Comparison of ENCODE assay signal across 11 cellular contexts in the genomic region with DNA sequence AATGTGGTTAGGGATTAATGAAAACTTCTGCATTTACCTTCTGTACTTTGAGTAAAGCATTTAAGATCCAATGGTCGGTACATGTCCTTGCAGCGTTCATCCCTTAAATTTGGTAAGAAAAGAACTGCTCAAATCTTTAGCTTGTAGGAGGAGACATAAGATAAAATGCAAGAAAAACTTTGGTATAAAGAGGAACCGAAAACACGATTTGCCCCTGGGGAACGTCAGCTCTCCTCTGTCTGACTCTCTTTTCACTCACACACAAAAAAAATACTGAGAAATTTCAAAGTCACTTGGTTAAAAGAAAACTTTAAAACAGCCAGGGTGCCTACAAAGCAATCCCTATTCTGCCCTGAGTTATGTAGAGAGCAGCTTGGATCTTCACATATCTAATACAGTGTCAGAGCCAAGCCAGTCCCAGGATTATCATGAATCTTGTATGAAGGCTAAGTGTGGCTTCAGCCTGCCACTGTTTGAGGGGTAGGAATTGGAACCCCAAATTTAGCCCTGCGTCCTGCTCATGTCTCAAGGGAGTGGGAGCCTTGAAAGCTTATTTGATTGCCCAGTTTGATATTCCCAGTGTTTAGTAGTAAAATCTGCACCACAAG.
DNase-seq lines count a peak whose midpoint lies in the region; ATAC-seq, FAIRE-seq and TF ChIP-seq lines count a peak whose summit lies in the region.
"Had no signal": no experiment of that assay in that cellular context is flagged by ENCODE, and none has a peak within 500 bp of the region (broad histone marks: within the 10 kb centered on the region; RNA-seq: fewer than 3 reads in every experiment).

No MANE protein-coding gene starts in this region.

- in situ Hi-C loops in GM12878 (cut with MboI), result no loop called here

- H4K20me1 ChIP-seq in GM12878 (ENCODE audit: control insufficient read depth, insufficient read depth) (no peaks in the 10 kb centered on the region), smooth muscle cell (ENCODE audit: low read depth) (no peaks in the 10 kb centered on the region)

- peak overlapping the region; percentile 91 for H2AFZ ChIP-seq in GM12878 (ENCODE audit: control insufficient read depth, low read depth, low read length)
- H2AFZ ChIP-seq in smooth muscle cell (ENCODE audit: low read depth), result no peak overlapping the region
- H2AFZ ChIP-seq: parathyroid adenoma had no signal

- H3F3A ChIP-seq in smooth muscle cell (ENCODE audit: low read depth), result no peaks in the 10 kb centered on the region

- H3K27me3 Mint-ChIP-seq in stimulated activated naive CD8-positive, alpha-beta T cell treated with anti-CD3 and anti-CD28 coated beads, Interleukin-15, amount 100 ng/mL, for 72 hours, result peaks cover 17% of the 10 kb centered on the region

- H3K27ac Mint-ChIP-seq in stimulated activated naive CD8-positive, alpha-beta T cell treated with anti-CD3 and anti-CD28 coated beads, Interleukin-15, amount 100 ng/mL, for 72 hours, result no peak overlapping the region

- peak overlapping the region; percentile 73 for H3K9ac ChIP-seq in GM12878 (ENCODE audit: control insufficient read depth, insufficient read depth, low read length)
- H3K9ac ChIP-seq in smooth muscle cell (ENCODE audit: low read depth), result no peak overlapping the region
- H3K9ac ChIP-seq: parathyroid adenoma had no signal

- H3K9me3 ChIP-seq in GM12878 (replicated peaks; ENCODE audit: control insufficient read depth, insufficient read depth, low read length) (no peaks in the 10 kb centered on the region; the same call in 2 of the 3 replicates), smooth muscle cell (replicated peaks; ENCODE audit: low read depth) (no peaks in the 10 kb centered on the region)

- H3K27me3 ChIP-seq in GM12878 (replicated peaks in 1 of 2; ENCODE audit: control insufficient read depth in 2 of 2, insufficient read depth in 2 of 2, low read length in 1 of 2) (no peaks in the 10 kb centered on the region), smooth muscle cell (ENCODE audit: low read depth) (peaks cover 4% of the 10 kb centered on the region)

- H3K79me2 ChIP-seq in GM12878 (ENCODE audit: control insufficient read depth, insufficient read depth, low read length) (no peaks in the 10 kb centered on the region), smooth muscle cell (ENCODE audit: low read depth) (no peaks in the 10 kb centered on the region)
- H3K79me2 ChIP-seq: parathyroid adenoma had no signal

- no peak overlapping the region for H3K4me3 Mint-ChIP-seq in stimulated activated naive CD8-positive, alpha-beta T cell treated with anti-CD3 and anti-CD28 coated beads, Interleukin-15, amount 100 ng/mL, for 72 hours

- peaks cover 12% of the 10 kb centered on the region for H3K4me1 ChIP-seq in GM12878 (ENCODE audit: control insufficient read depth, insufficient read depth, low read length)
- H3K4me1 ChIP-seq in smooth muscle cell (ENCODE audit: low read depth), result no peaks in the 10 kb centered on the region
- H3K4me1 ChIP-seq: parathyroid adenoma had no signal

- intact Hi-C loops in GM12878 (cut with micrococcal nuclease; ENCODE audit: unreplicated experiment), result loop anchor here (5.0 to 10.0 kb wide), 2 partner anchors 222 to 251 kb away; a partner anchor contains a TSS

- CTCF ChIA-PET in GM12878 (lab: Yijun Ruan, JAX), result interaction anchor here (0.7 to 2.8 kb wide), 9 partner anchors 9 to 118 kb away, joined by 3 to 20 read pairs (median 3); no protein-coding TSS in a partner anchor

- SMC1A ChIA-PET in GM12878 (lab: Charles Lee; ENCODE audit: uncharacterized antibody, unreplicated experiment), result interaction anchor here (0.6 to 3.8 kb wide), 28 partner anchors 9 to 999 kb away, joined by 3 to 26 read pairs (median 4); no protein-coding TSS in a partner anchor

- H3K27ac ChIP-seq in GM12878 (ENCODE audit: control insufficient read depth, insufficient read depth) (peak overlapping the region; percentile 95), smooth muscle cell (ENCODE audit: low read depth) (no peak overlapping the region)
- H3K27ac ChIP-seq: parathyroid adenoma had no signal

- H3K4me3 ChIP-seq in GM12878 (peak overlapping the region; percentile 30; the same call in 1 of the 2 replicates), smooth muscle cell (no peak overlapping the region)

- H3K4me2 ChIP-seq in GM12878 (ENCODE audit: control insufficient read depth, insufficient read depth) (peak overlapping the region; percentile 95), smooth muscle cell (no peak overlapping the region)

- RAD21 ChIA-PET in GM12878 (lab: Charles Lee; ENCODE audit: unreplicated experiment), result interaction anchor here (0.6 to 3.4 kb wide), 17 partner anchors 9 to 465 kb away, joined by 3 to 22 read pairs (median 5); no protein-coding TSS in a partner anchor

- under 1% methylated on average over 6 of the region's 6 CpGs for WGBS in GM12878 (ENCODE audit: insufficient coverage, insufficient replicate concordance, low lambda C conversion rate, missing lambda C conversion rate)
- 87% methylated on average over 6 of the region's 6 CpGs for WGBS in smooth muscle cell (ENCODE audit: low lambda C conversion rate)

- no peaks in the 10 kb centered on the region for H3K4me1 Mint-ChIP-seq in stimulated activated naive CD8-positive, alpha-beta T cell treated with anti-CD3 and anti-CD28 coated beads, Interleukin-15, amount 100 ng/mL, for 72 hours

- no peaks in the 10 kb centered on the region for H3K36me3 ChIP-seq in GM12878 (ENCODE audit: control insufficient read depth in 2 of 2, insufficient read depth in 2 of 2, low read length in 1 of 2)
- H3K36me3 ChIP-seq in smooth muscle cell (ENCODE audit: low read depth), result no peaks in the 10 kb centered on the region

- ATAC-seq in GM18870 (IDR thresholded peaks at IDR 0.05; ENCODE audit: unreplicated experiment) (peak; percentile 98), GM21576 (IDR thresholded peaks at IDR 0.05; ENCODE audit: unreplicated experiment) (peak; percentile 98), HG03139 (IDR thresholded peaks at IDR 0.05; ENCODE audit: unreplicated experiment) (peak; percentile 95), GM12878 (peak; percentile 94)
- no peak for ATAC-seq in stimulated activated naive CD8-positive, alpha-beta T cell treated with anti-CD3 and anti-CD28 coated beads, Interleukin-15, amount 100 ng/mL, for 72 hours
- ATAC-seq: HCT116 had no signal

- peak; percentile 80 for FAIRE-seq in GM12878 (lab: Jason Lieb, UNC)

- BruUV-seq in GM12878 (replicated peaks; lab: Mats Ljungman, UMichigan), result no TSS peak

- TF ChIP-seq CTCF in GM12878 (IDR thresholded peaks at IDR 0.05 in 2 of 3, conservative IDR thresholded peaks at IDR 0.05 in 1 of 3; ENCODE audit: control insufficient read depth in 2 of 3, extremely low read depth in 1 of 3, insufficient read depth in 1 of 3, low read depth in 3 of 3, low read length in 3 of 3) (no peak), smooth muscle cell (IDR thresholded peaks at IDR 0.05; ENCODE audit: borderline replicate concordance, insufficient read depth, poor library complexity, severe bottlenecking) (no peak)

- DNase-seq in GM12878 (ENCODE audit: low read depth, low spot score), result peak; percentile 89
- no peak for DNase-seq in stimulated activated naive CD8-positive, alpha-beta T cell treated with anti-CD3 and anti-CD28 coated beads, Interleukin-15, amount 100 ng/mL, for 72 hours
- DNase-seq in OCI-M2 (lab: John Stamatoyannopoulos, UW; ENCODE audit: unreplicated experiment), result no peak
- DNase-seq in activated CD4-positive, CD25-positive, alpha-beta regulatory T cell treated with anti-CD3 and anti-CD28 coated beads, Interleukin-2, amount 50 U/mL, for 72 hours, result no peak
- DNase-seq in smooth muscle cell (lab: John Stamatoyannopoulos, UW; ENCODE audit: unreplicated experiment), result no peak
- DNase-seq: kidney glomerular epithelial cell had no signal

- peak; percentile 46 to 93; a peak in 3 of 4 replicates for TF ChIP-seq EP300 in GM12878 (IDR thresholded peaks at IDR 0.05; ENCODE audit: borderline replicate concordance in 1 of 2, control insufficient read depth in 1 of 2, low read depth in 2 of 2, low read length in 2 of 2)

- H3K9me3 Mint-ChIP-seq in stimulated activated naive CD8-positive, alpha-beta T cell treated with anti-CD3 and anti-CD28 coated beads, Interleukin-15, amount 100 ng/mL, for 72 hours, result no peaks in the 10 kb centered on the region

- no peak for TF ChIP-seq RAD21 in GM12878 (IDR thresholded peaks at IDR 0.05; ENCODE audit: insufficient read depth, low read depth, low read length)

- POLR2A ChIA-PET in GM12878 (lab: Charles Lee), result interaction anchor here (1.1 to 1.4 kb wide), 3 partner anchors 9 to 18 kb away, joined by 3 to 9 read pairs (median 3); no protein-coding TSS in a partner anchor

- TF ChIP-seq POLR2A in GM12878 (IDR thresholded peaks at IDR 0.05; ENCODE audit: low read depth, low read length), result no peak

TF ChIP-seq in GM12878, 131 proteins besides CTCF, POLR2A, EP300 and RAD21 (continues in another document):
- TF ChIP-seq IKZF2 (IDR thresholded peaks at IDR 0.05) (peak; percentile 65 to 76), PML (IDR thresholded peaks at IDR 0.05; ENCODE audit: low read length) (no peak), PAX8 (IDR thresholded peaks at IDR 0.05) (no peak), ZNF622 (IDR thresholded peaks at IDR 0.05) (no peak), NFYA (IDR thresholded peaks at IDR 0.05; ENCODE audit: borderline replicate concordance, low read depth, low read length) (no peak), SREBF1 (IDR thresholded peaks at IDR 0.05; ENCODE audit: low read length) (no peak), YBX1 (IDR thresholded peaks at IDR 0.05) (peak; percentile 55; the same call in 1 of the 2 replicates), MXI1 (IDR thresholded peaks at IDR 0.05; ENCODE audit: low read depth, low read length) (0 out of 2 replicates have a peak, but pooled peaks have one; percentile 42)
- TF ChIP-seq, protein P1, sequence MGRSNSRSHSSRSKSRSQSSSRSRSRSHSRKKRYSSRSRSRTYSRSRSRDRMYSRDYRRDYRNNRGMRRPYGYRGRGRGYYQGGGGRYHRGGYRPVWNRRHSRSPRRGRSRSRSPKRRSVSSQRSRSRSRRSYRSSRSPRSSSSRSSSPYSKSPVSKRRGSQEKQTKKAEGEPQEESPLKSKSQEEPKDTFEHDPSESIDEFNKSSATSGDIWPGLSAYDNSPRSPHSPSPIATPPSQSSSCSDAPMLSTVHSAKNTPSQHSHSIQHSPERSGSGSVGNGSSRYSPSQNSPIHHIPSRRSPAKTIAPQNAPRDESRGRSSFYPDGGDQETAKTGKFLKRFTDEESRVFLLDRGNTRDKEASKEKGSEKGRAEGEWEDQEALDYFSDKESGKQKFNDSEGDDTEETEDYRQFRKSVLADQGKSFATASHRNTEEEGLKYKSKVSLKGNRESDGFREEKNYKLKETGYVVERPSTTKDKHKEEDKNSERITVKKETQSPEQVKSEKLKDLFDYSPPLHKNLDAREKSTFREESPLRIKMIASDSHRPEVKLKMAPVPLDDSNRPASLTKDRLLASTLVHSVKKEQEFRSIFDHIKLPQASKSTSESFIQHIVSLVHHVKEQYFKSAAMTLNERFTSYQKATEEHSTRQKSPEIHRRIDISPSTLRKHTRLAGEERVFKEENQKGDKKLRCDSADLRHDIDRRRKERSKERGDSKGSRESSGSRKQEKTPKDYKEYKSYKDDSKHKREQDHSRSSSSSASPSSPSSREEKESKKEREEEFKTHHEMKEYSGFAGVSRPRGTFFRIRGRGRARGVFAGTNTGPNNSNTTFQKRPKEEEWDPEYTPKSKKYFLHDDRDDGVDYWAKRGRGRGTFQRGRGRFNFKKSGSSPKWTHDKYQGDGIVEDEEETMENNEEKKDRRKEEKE (IDR thresholded peaks at IDR 0.05), result no peak
